1 cellular context compared by ENCODE assay signal in the genomic region with DNA sequence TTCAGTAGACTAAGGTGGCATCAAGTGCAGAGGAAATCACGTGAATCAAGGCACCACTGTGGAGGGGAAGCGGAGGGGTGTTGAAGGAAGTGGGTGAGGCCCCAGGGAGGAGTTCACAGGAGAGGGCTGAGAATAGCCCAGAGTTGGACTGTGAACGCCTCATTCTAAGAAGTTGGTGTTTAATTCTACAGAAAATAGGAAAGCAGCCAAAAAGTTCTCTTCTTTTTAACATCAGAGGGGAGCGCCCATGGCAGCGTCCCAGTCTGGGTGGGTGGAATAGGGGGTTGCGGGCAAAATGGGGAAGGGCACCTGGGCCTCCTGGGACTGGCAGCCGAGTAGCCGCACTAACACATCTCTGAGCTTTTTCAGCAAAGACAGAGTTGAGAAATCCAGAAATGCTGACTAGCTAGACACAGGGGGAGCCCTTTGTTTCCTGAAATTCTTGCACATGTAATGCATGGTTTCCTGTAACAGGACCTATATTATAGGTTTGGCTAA.
TF ChIP-seq lines count a peak whose summit lies in the region.

No MANE protein-coding gene starts in this region.

TF ChIP-seq in GM23338, 12 proteins besides CTCF, POLR2A, EP300 and RAD21 (continued from another document):
- TF ChIP-seq ZNF462 (CRISPR knock-in tag; IDR thresholded peaks at IDR 0.05) = no peak
